Comparison of ENCODE assay signal across 8 cellular contexts in the genomic region with DNA sequence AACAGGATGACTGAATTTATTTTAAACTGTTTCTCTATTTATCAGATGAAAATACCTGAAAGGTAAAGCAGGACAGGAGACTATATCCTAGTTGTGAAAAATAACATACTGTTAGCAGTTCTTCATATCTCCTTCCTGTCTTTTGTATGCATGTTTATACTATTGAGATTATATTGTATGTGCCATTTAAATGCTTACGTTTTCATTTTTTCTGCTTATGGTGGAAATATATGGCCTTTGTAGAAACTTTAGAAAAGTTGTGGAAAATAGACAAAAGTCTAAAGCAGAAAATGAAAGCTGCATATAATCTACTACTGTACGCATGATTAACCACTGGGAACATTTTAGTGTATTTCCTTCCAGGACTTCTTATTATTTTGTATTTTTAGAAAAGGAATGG. TPM values are rescaled to one million over a fixed set of nuclear protein-coding genes. Genes with fewer than 3 reads are reported as not detected.
DNase-seq lines count a peak whose midpoint lies in the region; ATAC-seq, FAIRE-seq and TF ChIP-seq lines count a peak whose summit lies in the region.

No MANE protein-coding gene starts in this region.

- no TSS peak for BruUV-seq in GM12878 (replicated peaks; lab: Mats Ljungman, UMichigan)

- ATAC-seq in activated T-cell treated with anti-CD3 and anti-CD28 coated beads, Interleukin-2, amount 50 U/mL, for 4 hours: no peak
- ATAC-seq in GM12878 (no peak), lower lobe of right lung (no peak), GM18517 (IDR thresholded peaks at IDR 0.05; ENCODE audit: unreplicated experiment) (no peak)

- intact Hi-C loops in GM12878 (cut with micrococcal nuclease; ENCODE audit: unreplicated experiment) (no loop called here), lower lobe of right lung (cut with DNase I) (no loop called here), tibial artery (cut with DNase I; ENCODE audit: low total_unique reads) (no loop called here)

- peaks cover 20 to 28% of the 10 kb centered on the region in 2 experiments for H3K27me3 ChIP-seq in GM12878 (replicated peaks in 1 of 2; ENCODE audit: control insufficient read depth in 2 of 2, insufficient read depth in 2 of 2, low read length in 1 of 2)
- H3K27me3 ChIP-seq in lower lobe of right lung (ENCODE audit: low read depth): no peaks in the 10 kb centered on the region
- no peaks in the 10 kb centered on the region for H3K27me3 ChIP-seq in tibial artery

- no peak for TF ChIP-seq RAD21 in GM12878 (IDR thresholded peaks at IDR 0.05; ENCODE audit: insufficient read depth, low read depth, low read length)

- H3K4me2 ChIP-seq in GM12878 (ENCODE audit: control insufficient read depth, insufficient read depth): peak overlapping the region; percentile 82

- H2AFZ ChIP-seq in GM12878 (ENCODE audit: control insufficient read depth, low read depth, low read length): no peak overlapping the region

- H3K36me3 ChIP-seq in GM12878 (ENCODE audit: control insufficient read depth in 2 of 2, insufficient read depth in 2 of 2, low read length in 1 of 2) (no peaks in the 10 kb centered on the region), lower lobe of right lung (no peaks in the 10 kb centered on the region), tibial artery (no peaks in the 10 kb centered on the region)

- no peaks in the 10 kb centered on the region for H3K79me2 ChIP-seq in GM12878 (ENCODE audit: control insufficient read depth, insufficient read depth, low read length)

- no peaks in the 10 kb centered on the region for H3K9me3 Mint-ChIP-seq in activated T-cell treated with anti-CD3 and anti-CD28 coated beads, Interleukin-2, amount 50 U/mL, for 4 hours

- in situ Hi-C loops in GM12878 (cut with MboI): no loop called here

- no peaks in the 10 kb centered on the region for H4K20me1 ChIP-seq in GM12878 (ENCODE audit: control insufficient read depth, insufficient read depth)

- SMC1A ChIA-PET in GM12878 (lab: Charles Lee; ENCODE audit: uncharacterized antibody, unreplicated experiment): interaction anchor here (1.0 kb wide), 1 partner anchor 9 kb away, joined by 4 read pairs; no protein-coding TSS in a partner anchor

- WGBS in GM12878 (ENCODE audit: insufficient coverage, insufficient replicate concordance, low lambda C conversion rate, missing lambda C conversion rate): 46% methylated on average over 2 of the region's 2 CpGs

- no peak for FAIRE-seq in GM12878 (lab: Jason Lieb, UNC)

- H3K9me3 ChIP-seq in GM12878 (replicated peaks; ENCODE audit: control insufficient read depth, insufficient read depth, low read length): no peaks in the 10 kb centered on the region
- no peaks in the 10 kb centered on the region for H3K9me3 ChIP-seq in lower lobe of right lung
- no peaks in the 10 kb centered on the region for H3K9me3 ChIP-seq in tibial artery

- H3K36me3 Mint-ChIP-seq in activated T-cell treated with anti-CD3 and anti-CD28 coated beads, Interleukin-2, amount 50 U/mL, for 4 hours (ENCODE audit: insufficient read depth): no peaks in the 10 kb centered on the region

- TF ChIP-seq POLR2A in GM12878 (IDR thresholded peaks at IDR 0.05; ENCODE audit: low read depth, low read length): no peak

- RAD21 ChIA-PET in GM12878 (lab: Charles Lee; ENCODE audit: unreplicated experiment): no interaction called here

- CTCF ChIA-PET in GM12878 (lab: Yijun Ruan, JAX): no interaction called here

- peak overlapping the region; percentile 84; the same call in 1 of the 2 replicates for H3K4me3 ChIP-seq in GM12878
- H3K4me3 ChIP-seq in lower lobe of right lung: peak overlapping the region; percentile 82
- H3K4me3 ChIP-seq in tibial artery: peak overlapping the region; percentile 75 to 83

- H3K27ac ChIP-seq in GM12878 (ENCODE audit: control insufficient read depth, insufficient read depth) (no peak overlapping the region), lower lobe of right lung (peak overlapping the region; percentile 93), tibial artery (peak overlapping the region; percentile 95 to 98)

- peaks cover 11% of the 10 kb centered on the region for H3K4me1 ChIP-seq in GM12878 (ENCODE audit: control insufficient read depth, insufficient read depth, low read length)
- peaks cover 26% of the 10 kb centered on the region for H3K4me1 ChIP-seq in lower lobe of right lung
- peaks cover 0 to 34% (median 17%) of the 10 kb centered on the region in 4 donors for H3K4me1 ChIP-seq in tibial artery

- no peak for DNase-seq in activated T-cell treated with anti-CD3 and anti-CD28 coated beads, Interleukin-2, amount 50 U/mL, for 4 hours
- DNase-seq in activated T-cell treated with anti-CD3 and anti-CD28 coated beads, Interleukin-2, amount 50 U/mL, for 1 hour: no peak
- DNase-seq in GM12878 (ENCODE audit: low read depth, low spot score): no peak
- no peak for DNase-seq in lower lobe of right lung
- no peak for DNase-seq in tibial artery
- no peak for DNase-seq in NCI-H146 treated with DMSO at 0.1 percent for 48 hours (lab: John Stamatoyannopoulos, UW; ENCODE audit: unreplicated experiment)
- DNase-seq in NAMALWA (ENCODE audit: low spot score): no peak

- H3K4me3 Mint-ChIP-seq in activated T-cell treated with anti-CD3 and anti-CD28 coated beads, Interleukin-2, amount 50 U/mL, for 4 hours: peak overlapping the region; percentile 93

- no peak for TF ChIP-seq EP300 in GM12878 (IDR thresholded peaks at IDR 0.05; ENCODE audit: borderline replicate concordance in 1 of 2, control insufficient read depth in 1 of 2, low read depth in 2 of 2, low read length in 2 of 2)

- H3K27me3 Mint-ChIP-seq in activated T-cell treated with anti-CD3 and anti-CD28 coated beads, Interleukin-2, amount 50 U/mL, for 4 hours (ENCODE audit: low read depth): peaks cover 10% of the 10 kb centered on the region

- peaks cover 25% of the 10 kb centered on the region for H3K4me1 Mint-ChIP-seq in activated T-cell treated with anti-CD3 and anti-CD28 coated beads, Interleukin-2, amount 50 U/mL, for 4 hours (ENCODE audit: low read depth)

- TF ChIP-seq CTCF in GM12878 (IDR thresholded peaks at IDR 0.05 in 2 of 3, conservative IDR thresholded peaks at IDR 0.05 in 1 of 3; ENCODE audit: control insufficient read depth in 2 of 3, extremely low read depth in 1 of 3, insufficient read depth in 1 of 3, low read depth in 3 of 3, low read length in 3 of 3): no peak
- no peak for TF ChIP-seq CTCF in lower lobe of right lung (IDR thresholded peaks at IDR 0.05)
- TF ChIP-seq CTCF in tibial artery (IDR thresholded peaks at IDR 0.05): no peak

- POLR2A ChIA-PET in GM12878 (lab: Charles Lee): no interaction called here

- no peak overlapping the region for H3K9ac ChIP-seq in GM12878 (ENCODE audit: control insufficient read depth, insufficient read depth, low read length)

TF ChIP-seq in GM12878, 131 proteins besides CTCF, POLR2A, EP300 and RAD21 (continues in another document):
- TF ChIP-seq FOXM1 (IDR thresholded peaks at IDR 0.05; ENCODE audit: low read depth, low read length) (no peak), ZNF207 (IDR thresholded peaks at IDR 0.05; ENCODE audit: borderline replicate concordance) (no peak), CBFB (IDR thresholded peaks at IDR 0.05; ENCODE audit: low read depth) (no peak), NFXL1 (IDR thresholded peaks at IDR 0.05; ENCODE audit: borderline replicate concordance) (no peak), RUNX3 (IDR thresholded peaks at IDR 0.05; ENCODE audit: low read length) (no peak), WRNIP1 (IDR thresholded peaks at IDR 0.05; ENCODE audit: borderline replicate concordance, low read depth, low read length) (no peak), NR2F1 (conservative IDR thresholded peaks at IDR 0.05) (no peak), ASH2L (IDR thresholded peaks at IDR 0.05; ENCODE audit: borderline replicate concordance, low read depth) (no peak)
- TF ChIP-seq, protein P1, sequence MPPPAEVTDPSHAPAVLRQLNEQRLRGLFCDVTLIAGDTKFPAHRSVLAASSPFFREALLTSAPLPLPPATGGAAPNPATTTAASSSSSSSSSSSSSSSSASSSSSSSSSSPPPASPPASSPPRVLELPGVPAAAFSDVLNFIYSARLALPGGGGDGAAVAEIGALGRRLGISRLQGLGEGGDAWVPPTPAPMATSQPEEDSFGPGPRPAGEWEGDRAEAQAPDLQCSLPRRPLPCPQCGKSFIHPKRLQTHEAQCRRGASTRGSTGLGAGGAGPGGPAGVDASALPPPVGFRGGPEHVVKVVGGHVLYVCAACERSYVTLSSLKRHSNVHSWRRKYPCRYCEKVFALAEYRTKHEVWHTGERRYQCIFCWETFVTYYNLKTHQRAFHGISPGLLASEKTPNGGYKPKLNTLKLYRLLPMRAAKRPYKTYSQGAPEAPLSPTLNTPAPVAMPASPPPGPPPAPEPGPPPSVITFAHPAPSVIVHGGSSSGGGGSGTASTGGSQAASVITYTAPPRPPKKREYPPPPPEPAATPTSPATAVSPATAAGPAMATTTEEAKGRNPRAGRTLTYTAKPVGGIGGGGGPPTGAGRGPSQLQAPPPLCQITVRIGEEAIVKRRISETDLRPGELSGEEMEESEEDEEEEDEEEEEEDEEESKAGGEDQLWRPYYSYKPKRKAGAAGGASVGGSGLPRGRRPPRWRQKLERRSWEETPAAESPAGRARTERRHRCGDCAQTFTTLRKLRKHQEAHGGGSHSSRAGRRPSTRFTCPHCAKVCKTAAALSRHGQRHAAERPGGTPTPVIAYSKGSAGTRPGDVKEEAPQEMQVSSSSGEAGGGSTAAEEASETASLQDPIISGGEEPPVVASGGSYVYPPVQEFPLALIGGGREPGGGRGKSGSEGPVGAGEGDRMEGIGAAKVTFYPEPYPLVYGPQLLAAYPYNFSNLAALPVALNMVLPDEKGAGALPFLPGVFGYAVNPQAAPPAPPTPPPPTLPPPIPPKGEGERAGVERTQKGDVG (CRISPR knock-in tag; IDR thresholded peaks at IDR 0.05): no peak

RNA-seq across cellular contexts. Expression of a gene that starts 2.1 kb away (rescaled TPM):
- 1 to 10 TPM; 1.8 to 2.5 (median 2.0) TPM for total RNA-seq in activated T-cell treated with anti-CD3 and anti-CD28 coated beads, Interleukin-2, amount 50 U/mL, for 4 hours
- total RNA-seq in GM12878 (2013; cell fraction: nucleolus; rRNA removed): 0.50 and 0.51 TPM in 2 replicates
- total RNA-seq in GM12878 (2014; rRNA removed) (under 0.01 and 0.16 TPM in 2 replicates), GM12878 (2014; rRNA removed; fragmentation: Illumina TruSeq; extraction: Trizol) (0.04 and 0.05 TPM in 2 replicates), GM12878 (2021) (0.21 and 0.33 TPM in 2 replicates), lower lobe of right lung (14.9 TPM)
- 0.12 TPM for polyA plus RNA-seq in GM12878 (2011; ENCODE audit: low read depth)
- polyA plus RNA-seq in GM12878 (2011; rRNA removed) (0.04 and 0.12 TPM in 2 replicates), GM12878 (2014; fragmentation: Illumina TruSeq; extraction: Trizol) (0.06 and 0.08 TPM in 2 replicates), GM12878 (2014; fragmentation: Nextera tagmentation; extraction: Ambion mirVana) (under 1 TPM in 1 of 2 experiments, not detected in 1; under 0.01 TPM), GM12878 (2014; rRNA removed) (0.03 TPM in 2 replicates), GM12878 (2016; fragmentation: Nextera tagmentation; extraction: Ambion mirVana) (under 1 TPM; 0.10 to 0.19 TPM)
- 0.09 and 0.10 TPM in 2 replicates for polyA plus RNA-seq in GM12878 (2011; cell fraction: cytosol; rRNA removed)
- polyA plus RNA-seq in GM12878 (2011; cell fraction: nucleus; rRNA removed): 0.07 and 0.16 TPM in 2 replicates
- polyA plus RNA-seq in GM12878 (2012): 0.15 TPM in 2 replicates
- polyA minus RNA-seq in GM12878 (2011; rRNA and poly(A)+ RNA removed): 0.41 and 0.51 TPM in 2 replicates
- 0.13 TPM in 1 of 2 replicates, not detected in the other for polyA minus RNA-seq in GM12878 (2011; cell fraction: cytosol; rRNA and poly(A)+ RNA removed)
- 0.12 and 0.19 TPM in 2 replicates for polyA minus RNA-seq in GM12878 (2011; cell fraction: nucleus; rRNA and poly(A)+ RNA removed)
